In the genomic region with DNA sequence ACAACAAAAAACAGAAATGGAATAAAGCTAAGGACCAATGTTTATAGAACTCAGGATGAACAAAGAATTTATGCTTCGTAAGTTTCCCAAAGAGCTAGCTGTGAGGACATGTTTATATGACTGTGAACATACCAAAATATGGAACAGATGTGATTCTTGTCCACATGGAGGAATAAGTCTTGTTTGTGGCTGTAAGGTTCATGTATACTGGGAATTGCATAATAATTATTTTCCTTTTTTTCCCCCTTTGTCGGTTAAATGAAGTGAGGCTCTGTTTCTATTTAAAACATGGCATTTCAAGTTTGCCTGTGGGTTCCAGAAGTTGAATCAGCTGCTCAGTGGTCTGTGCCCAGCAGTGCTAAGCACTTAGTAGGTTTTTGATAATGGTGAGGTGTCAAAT, we compare ENCODE assay signal across 23 cellular contexts.
"Had no signal": no experiment of that assay in that cellular context is flagged by ENCODE, and none has a peak within 500 bp of the region (broad histone marks: within the 10 kb centered on the region; RNA-seq: fewer than 3 reads in every experiment).

No MANE protein-coding gene starts in this region.

- DNase-seq: activated CD4-positive, alpha-beta memory T cell treated with anti-CD3 and anti-CD28 coated beads, Interleukin-2, amount 10 ng/mL, durations not matched to agents 7 days and 5 days; activated CD4-positive, alpha-beta T cell treated with anti-CD3 and anti-CD28 coated beads, Interleukin-2, amount 50 U/mL, for 1 hour; activated CD4-positive, CD25-positive, alpha-beta regulatory T cell; activated gamma-delta T cell; activated naive CD4-positive, alpha-beta T cell treated with anti-CD3 and anti-CD28 coated beads for 36 hours; activated T-cell treated with anti-CD3 and anti-CD28 coated beads for 4 hours; activated T-cell treated with anti-CD3 and anti-CD28 coated beads, Interleukin-2, amount 50 U/mL, for 48 hours; brain microvascular endothelial cell; caudate nucleus; NCI-H1092; NCI-H1417; NCI-H2029; NCI-H2107; NCI-H2171 treated with DMSO at 0.1 percent for 48 hours; NCI-H226; NCI-H526 treated with DMSO at 0.1 percent for 48 hours; NCI-H82; SJCRH30; SK-N-SH; T-helper 1 cell had no signal

- H3K27me3 ChIP-seq: brain microvascular endothelial cell, SJCRH30 had no signal

- H3K9ac ChIP-seq: KMS-11, SK-N-SH had no signal

- H3K36me3 ChIP-seq: brain microvascular endothelial cell, SJCRH30 had no signal

- ATAC-seq: activated T-helper 17 cell treated with anti-CD3 and anti-CD28 coated beads, Interleukin-2, amount 50 U/mL, for 72 hours had no signal

- H3K4me2 ChIP-seq: KMS-11, SK-N-SH had no signal

- H3K4me3 ChIP-seq: SJCRH30 had no signal

- H3K27ac ChIP-seq: brain microvascular endothelial cell, KMS-11, SJCRH30, VCaP had no signal

- H3K9me3 ChIP-seq: SJCRH30, SK-N-SH had no signal

- H3K4me1 ChIP-seq: SJCRH30 had no signal
